Comparison of ENCODE assay signal across 18 cellular contexts in the genomic region with DNA sequence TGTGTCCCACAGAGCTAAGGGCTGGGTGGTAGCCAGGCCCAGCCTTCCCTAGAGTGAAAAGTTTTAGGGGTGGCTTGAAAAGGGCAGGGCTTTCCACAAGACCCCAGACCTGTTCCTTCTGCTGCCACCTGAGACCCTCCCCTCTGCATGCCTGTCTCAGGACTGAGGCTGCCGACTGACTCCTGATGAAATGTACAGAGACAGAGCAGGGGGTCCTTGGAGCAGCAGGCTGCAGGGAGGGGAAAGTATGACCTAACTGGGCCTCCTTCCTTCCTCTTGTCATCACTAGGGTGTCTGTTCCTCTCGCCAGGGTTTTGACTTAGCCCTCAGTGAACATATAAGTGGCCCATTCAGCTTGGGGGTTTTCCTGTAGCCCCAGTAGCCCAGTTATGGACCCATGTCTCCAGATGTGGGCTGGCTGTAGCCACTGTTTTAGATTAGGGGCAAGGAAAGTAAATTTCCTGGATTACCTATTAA. TPM values are rescaled to one million over a fixed set of nuclear protein-coding genes. Genes with fewer than 3 reads are reported as not detected.
DNase-seq lines count a peak whose midpoint lies in the region; ATAC-seq, FAIRE-seq and TF ChIP-seq lines count a peak whose summit lies in the region.
"Had no signal": no experiment of that assay in that cellular context is flagged by ENCODE, and none has a peak within 500 bp of the region (broad histone marks: within the 10 kb centered on the region; RNA-seq: fewer than 3 reads in every experiment).

No MANE protein-coding gene starts in this region.

- POLR2A ChIA-PET in OCI-LY7 (lab: Charles Lee) = interaction anchor here (0.5 to 2.7 kb wide), 5 partner anchors 15 to 157 kb away, joined by 3 to 21 read pairs (median 6); a partner anchor contains a TSS

- peak overlapping the region; percentile 88 for H3K27ac ChIP-seq in OCI-LY7 (ENCODE audit: low read depth, low read length, poor library complexity, severe bottlenecking)
- peak overlapping the region in 1 of 2 donors; percentile 46 for H3K27ac ChIP-seq in small intestine (ENCODE audit: low read depth in 1 of 2, low read length in 1 of 2)
- H3K27ac ChIP-seq: GM23248, VCaP had no signal

- H3K9me3 ChIP-seq in OCI-LY7 (ENCODE audit: low read length) = no peaks in the 10 kb centered on the region
- no peaks in the 10 kb centered on the region for H3K9me3 ChIP-seq in small intestine (ENCODE audit: control insufficient read depth, low read depth)
- H3K9me3 ChIP-seq: left lung, ovary had no signal

- H3K36me3 Mint-ChIP-seq in activated T-cell treated with anti-CD3 and anti-CD28 coated beads, Interleukin-2, amount 50 U/mL, for 4 hours (ENCODE audit: insufficient read depth) = peaks cover 38% of the 10 kb centered on the region
- no peaks in the 10 kb centered on the region for H3K36me3 Mint-ChIP-seq in glutamatergic neuron (ENCODE audit: unreplicated experiment)

- TF ChIP-seq CTCF in OCI-LY7 (conservative IDR thresholded peaks at IDR 0.05; ENCODE audit: low read length) (no peak), glutamatergic neuron (IDR thresholded peaks at IDR 0.05; ENCODE audit: partially characterized antibody, unreplicated experiment) (no peak)

- H3K4me3 ChIP-seq in OCI-LY7 (ENCODE audit: low read depth, low read length, poor library complexity, severe bottlenecking) = peak overlapping the region; percentile 40
- no peak overlapping the region for H3K4me3 ChIP-seq in small intestine (ENCODE audit: low read depth in 1 of 2, low read length in 2 of 2)
- H3K4me3 ChIP-seq: GM23248, left lung, ovary had no signal

- BruUV-seq in OCI-LY7 (replicated peaks; lab: Mats Ljungman, UMichigan) = no TSS peak

- peak overlapping the region; percentile 64 for H3K4me2 ChIP-seq in OCI-LY7 (ENCODE audit: low read length)

- FAIRE-seq in small intestine (lab: Jason Lieb, UNC) = no peak
- FAIRE-seq: frontal cortex had no signal

- H2AFZ ChIP-seq in OCI-LY7 (ENCODE audit: low read length) = peak overlapping the region; percentile 53; the same call in 1 of the 2 replicates
- H2AFZ ChIP-seq: GM23248 had no signal

- H3K4me1 ChIP-seq in OCI-LY7 (ENCODE audit: insufficient read depth, low read length, poor library complexity, severe bottlenecking) (peaks cover 59% of the 10 kb centered on the region), small intestine (ENCODE audit: control insufficient read depth in 2 of 2, insufficient read depth in 1 of 2, low read depth in 1 of 2, low read length in 1 of 2) (peaks cover 4 to 7% of the 10 kb centered on the region in 2 donors)

- WGBS in small intestine, 3 donors = 67 to 88% (median 77%) methylated on average over 2 of the region's 2 CpGs

- intact Hi-C loops in OCI-LY7 (cut with micrococcal nuclease; ENCODE audit: unreplicated experiment) = no loop called here

- H3K79me2 ChIP-seq in OCI-LY7 (ENCODE audit: insufficient read depth, low read depth, low read length) = no peaks in the 10 kb centered on the region

- peak in 1 of 2 donors; percentile 15 for ATAC-seq in activated T-cell treated with anti-CD3 and anti-CD28 coated beads, Interleukin-2, amount 50 U/mL, for 4 hours
- peak; percentile 16 for ATAC-seq in stimulated activated naive CD8-positive, alpha-beta T cell treated with anti-CD3 and anti-CD28 coated beads, Interleukin-15, amount 100 ng/mL, for 72 hours
- ATAC-seq in HG03520 (IDR thresholded peaks at IDR 0.05; ENCODE audit: unreplicated experiment) = no peak

- H4K20me1 ChIP-seq in OCI-LY7 (ENCODE audit: insufficient read depth, low read length) = no peaks in the 10 kb centered on the region

- CTCF ChIA-PET in OCI-LY7 (lab: Charles Lee; ENCODE audit: unreplicated experiment) = interaction anchor here (4.0 kb wide), 1 partner anchor 15 kb away, joined by 34 read pairs; a partner anchor contains a TSS

- H3K27me3 Mint-ChIP-seq in activated T-cell treated with anti-CD3 and anti-CD28 coated beads, Interleukin-2, amount 50 U/mL, for 4 hours (ENCODE audit: low read depth) = no peaks in the 10 kb centered on the region
- H3K27me3 Mint-ChIP-seq in glutamatergic neuron (ENCODE audit: unreplicated experiment) = peaks cover 8% of the 10 kb centered on the region
- H3K27me3 Mint-ChIP-seq in stimulated activated naive CD8-positive, alpha-beta T cell treated with anti-CD3 and anti-CD28 coated beads, Interleukin-15, amount 100 ng/mL, for 72 hours = no peaks in the 10 kb centered on the region

- peak overlapping the region; percentile 68 for H3K27ac Mint-ChIP-seq in glutamatergic neuron (ENCODE audit: unreplicated experiment)
- H3K27ac Mint-ChIP-seq in stimulated activated naive CD8-positive, alpha-beta T cell treated with anti-CD3 and anti-CD28 coated beads, Interleukin-15, amount 100 ng/mL, for 72 hours = peak overlapping the region; percentile 69 to 91

- H3K9me2 ChIP-seq in OCI-LY7 (ENCODE audit: insufficient read depth, low read length) = no peaks in the 10 kb centered on the region

- peaks cover 79% of the 10 kb centered on the region for H3K4me1 Mint-ChIP-seq in activated T-cell treated with anti-CD3 and anti-CD28 coated beads, Interleukin-2, amount 50 U/mL, for 4 hours (ENCODE audit: low read depth)
- H3K4me1 Mint-ChIP-seq in glutamatergic neuron (ENCODE audit: low read depth, unreplicated experiment) = peaks cover 30% of the 10 kb centered on the region
- H3K4me1 Mint-ChIP-seq in stimulated activated naive CD8-positive, alpha-beta T cell treated with anti-CD3 and anti-CD28 coated beads, Interleukin-15, amount 100 ng/mL, for 72 hours = peaks cover 80% of the 10 kb centered on the region

- no peak for DNase-seq in activated T-cell treated with anti-CD3 and anti-CD28 coated beads, Interleukin-2, amount 50 U/mL, for 4 hours
- DNase-seq in activated T-cell treated with anti-CD3 and anti-CD28 coated beads, Interleukin-2, amount 50 U/mL, for 48 hours = no peak
- DNase-seq in OCI-LY7 (ENCODE audit: low spot score) (peak; percentile 45), glutamatergic neuron (no peak), small intestine (no peak), GDM1 (lab: John Stamatoyannopoulos, UW) (no peak)
- DNase-seq in stimulated activated naive CD8-positive, alpha-beta T cell treated with anti-CD3 and anti-CD28 coated beads, Interleukin-15, amount 100 ng/mL, for 72 hours = no peak
- DNase-seq: GM23248; ovary; RPMI8226; stimulated activated CD4-positive, alpha-beta T cell treated with anti-CD3 and anti-CD28 coated beads, Interleukin-4, amount 100 ng/mL, for 4 hours had no signal

- no peaks in the 10 kb centered on the region for H3K9me3 Mint-ChIP-seq in activated T-cell treated with anti-CD3 and anti-CD28 coated beads, Interleukin-2, amount 50 U/mL, for 4 hours
- peaks cover 5% of the 10 kb centered on the region for H3K9me3 Mint-ChIP-seq in glutamatergic neuron (ENCODE audit: unreplicated experiment)
- H3K9me3 Mint-ChIP-seq in stimulated activated naive CD8-positive, alpha-beta T cell treated with anti-CD3 and anti-CD28 coated beads, Interleukin-15, amount 100 ng/mL, for 72 hours = no peaks in the 10 kb centered on the region

- no peaks in the 10 kb centered on the region for H3K27me3 ChIP-seq in small intestine (ENCODE audit: control insufficient read depth in 2 of 2, insufficient read depth in 2 of 2, low read length in 2 of 2)
- H3K27me3 ChIP-seq: left lung, ovary had no signal

- H3K36me3 ChIP-seq in OCI-LY7 (ENCODE audit: insufficient read depth, low read length) = peaks cover 50% of the 10 kb centered on the region
- H3K36me3 ChIP-seq in small intestine (ENCODE audit: control insufficient read depth in 2 of 2, insufficient read depth in 2 of 2, low read length in 2 of 2) = peaks cover 4 to 9% of the 10 kb centered on the region in 2 donors
- H3K36me3 ChIP-seq: ovary had no signal

- peak overlapping the region; percentile 56 for H3K4me3 Mint-ChIP-seq in activated T-cell treated with anti-CD3 and anti-CD28 coated beads, Interleukin-2, amount 50 U/mL, for 4 hours
- H3K4me3 Mint-ChIP-seq in glutamatergic neuron (ENCODE audit: unreplicated experiment) = no peak overlapping the region
- H3K4me3 Mint-ChIP-seq in stimulated activated naive CD8-positive, alpha-beta T cell treated with anti-CD3 and anti-CD28 coated beads, Interleukin-15, amount 100 ng/mL, for 72 hours = peak overlapping the region; percentile 35 to 56

RNA-seq across cellular contexts. Expression of a gene that starts 14.9 kb away (rescaled TPM):
- 10 to 100 TPM; 64.8 to 72.3 (median 65.3) TPM for total RNA-seq in activated T-cell treated with anti-CD3 and anti-CD28 coated beads, Interleukin-2, amount 50 U/mL, for 4 hours
- 60.9 and 73.4 TPM in 2 replicates for total RNA-seq in OCI-LY7 (2014; rRNA removed; shearing (Covaris generic))
- total RNA-seq in OCI-LY7 (2022) = 76.0 and 91.7 TPM in 2 replicates
- total RNA-seq in glutamatergic neuron (ENCODE audit: unreplicated experiment) = 33.1 TPM
- polyA plus RNA-seq in small intestine = 10 to 100 TPM; 10.8 to 13.9 (median 13.6) TPM

RNA-seq across cellular contexts. Expression of a gene that starts 47.2 kb away (rescaled TPM):
- 10 to 100 TPM; 35.9 to 37.4 (median 37.1) TPM for total RNA-seq in activated T-cell treated with anti-CD3 and anti-CD28 coated beads, Interleukin-2, amount 50 U/mL, for 4 hours
- total RNA-seq in OCI-LY7 (2014; rRNA removed; shearing (Covaris generic)) = 19.9 and 20.7 TPM in 2 replicates
- total RNA-seq in OCI-LY7 (2022) = 32.4 and 34.7 TPM in 2 replicates
- total RNA-seq in glutamatergic neuron (ENCODE audit: unreplicated experiment) = 21.0 TPM
- polyA plus RNA-seq in small intestine = 10 to 100 TPM in 1 of 3 donors, 1 to 10 TPM in 2; 7.6 to 12.1 (median 7.8) TPM

RNA-seq across cellular contexts. Expression of a gene that starts 47.3 kb away (rescaled TPM):
- 10 to 100 TPM; 34.9 to 40.3 (median 39.1) TPM for total RNA-seq in activated T-cell treated with anti-CD3 and anti-CD28 coated beads, Interleukin-2, amount 50 U/mL, for 4 hours
- 27.9 and 31.4 TPM in 2 replicates for total RNA-seq in OCI-LY7 (2014; rRNA removed; shearing (Covaris generic))
- total RNA-seq in OCI-LY7 (2022) (16.9 and 18.1 TPM in 2 replicates), glutamatergic neuron (ENCODE audit: unreplicated experiment) (6.7 TPM)
- 10 to 100 TPM in 1 of 3 donors, 1 to 10 TPM in 2; 3.8 to 14.6 (median 7.6) TPM for polyA plus RNA-seq in small intestine

RNA-seq across cellular contexts. Expression of a gene that starts 54.6 kb away (rescaled TPM):
- not detected for total RNA-seq in activated T-cell treated with anti-CD3 and anti-CD28 coated beads, Interleukin-2, amount 50 U/mL, for 4 hours
- 0.72 TPM in 1 of 2 replicates, not detected in the other for total RNA-seq in OCI-LY7 (2014; rRNA removed; shearing (Covaris generic))
- total RNA-seq in OCI-LY7 (2022) (not detected in 2 replicates), glutamatergic neuron (ENCODE audit: unreplicated experiment) (not detected)
- not detected for polyA plus RNA-seq in small intestine
- total RNA-seq: dermis microvascular lymphatic vessel endothelial cell, frontal cortex, G401, GM23248, left lung, LHCN-M2, ovary had no signal
- polyA plus RNA-seq: GM23248, ovary had no signal
